Comparison of ENCODE assay signal across 14 cellular contexts in genomic region chr5:161549106-161549505, GRCh38. TPM values are rescaled to one million over a fixed set of nuclear protein-coding genes. Genes with fewer than 3 reads are reported as not detected.
DNase-seq lines count a peak whose midpoint lies in the region; ATAC-seq and TF ChIP-seq lines count a peak whose summit lies in the region.
"Had no signal": no experiment of that assay in that cellular context is flagged by ENCODE, and none has a peak within 500 bp of the region (broad histone marks: within the 10 kb centered on the region; RNA-seq: fewer than 3 reads in every experiment).

No MANE protein-coding gene starts in this region.

- H3K27ac Mint-ChIP-seq in progenitor cell of endocrine pancreas: peak overlapping the region; percentile 75

- 2 to 3% methylated on average over 15 of the region's 15 CpGs for WGBS in tibial nerve, 2 donors
- 2 to 3% (median 2%) methylated on average over 15 of the region's 15 CpGs for WGBS in psoas muscle, 3 donors

- intact Hi-C loops in psoas muscle (cut with DNase I): no loop called here

- H3K9me3 ChIP-seq in iPS-15b (ENCODE audit: control insufficient read depth, insufficient read depth, low read length) (no peaks in the 10 kb centered on the region), tibial nerve (peaks cover 0 to 3% (median 0%) of the 10 kb centered on the region in 4 donors), psoas muscle (no peaks in the 10 kb centered on the region)
- H3K9me3 ChIP-seq: prostate gland, SJCRH30, upper lobe of left lung had no signal

- no peak for TF ChIP-seq EP300 in tibial nerve (IDR thresholded peaks at IDR 0.05)

- no peak overlapping the region for H3K27ac ChIP-seq in tibial nerve
- H3K27ac ChIP-seq in psoas muscle: no peak overlapping the region
- H3K27ac ChIP-seq: prostate gland, SJCRH30, upper lobe of left lung had no signal

- DNase-seq in H7: no peak
- DNase-seq in amniotic epithelial cell (ENCODE audit: low read depth): peak; percentile 3
- no peak for DNase-seq in progenitor cell of endocrine pancreas (ENCODE audit: low spot score, unreplicated experiment)
- DNase-seq in tibial nerve (ENCODE audit: low spot score in 2 of 2): no peak
- DNase-seq in psoas muscle: no peak
- DNase-seq: activated CD4-positive, alpha-beta T cell treated with anti-CD3 and anti-CD28 coated beads for 1 hour; activated naive CD4-positive, alpha-beta T cell treated with Interleukin-2 at 50 U/mL for 16 hours; effector memory CD4-positive, alpha-beta T cell; NCI-H2081 treated with DMSO at 0.1 percent for 48 hours; SJCRH30 had no signal

- H3K36me3 ChIP-seq in H7 (replicated peaks; ENCODE audit: control insufficient read depth, insufficient read depth, low read length): no peaks in the 10 kb centered on the region
- no peaks in the 10 kb centered on the region for H3K36me3 ChIP-seq in iPS-15b (ENCODE audit: control insufficient read depth, insufficient read depth, low read length)
- no peaks in the 10 kb centered on the region for H3K36me3 ChIP-seq in tibial nerve
- H3K36me3 ChIP-seq in psoas muscle (ENCODE audit: insufficient read depth in 1 of 2, low read depth in 1 of 2): no peaks in the 10 kb centered on the region
- H3K36me3 ChIP-seq: prostate gland, SJCRH30, upper lobe of left lung had no signal

- peaks cover 8% of the 10 kb centered on the region for H3K4me1 Mint-ChIP-seq in progenitor cell of endocrine pancreas (ENCODE audit: low read depth)

- peak overlapping the region; percentile 88 for H3K4me3 Mint-ChIP-seq in progenitor cell of endocrine pancreas (ENCODE audit: low read depth)

- H3K4me1 ChIP-seq in iPS-15b (ENCODE audit: control insufficient read depth, insufficient read depth, low read length) (peaks cover 13% of the 10 kb centered on the region), tibial nerve (peaks cover 0 to 39% (median 8%) of the 10 kb centered on the region in 4 donors), psoas muscle (no peaks in the 10 kb centered on the region)
- H3K4me1 ChIP-seq: prostate gland, SJCRH30 had no signal

- no peak overlapping the region for H3K9ac ChIP-seq in iPS-15b (ENCODE audit: low read depth, low read length)

- no peak for TF ChIP-seq POLR2A in tibial nerve (IDR thresholded peaks at IDR 0.05)

- H3K4me3 ChIP-seq in H7 (ENCODE audit: insufficient read depth, low read depth, low read length): peak overlapping the region; percentile 58
- peak overlapping the region; percentile 71 for H3K4me3 ChIP-seq in iPS-15b (ENCODE audit: low read depth, low read length)
- H3K4me3 ChIP-seq in tibial nerve: peak overlapping the region in 1 of 4 donors; percentile 55
- H3K4me3 ChIP-seq in psoas muscle: no peak overlapping the region
- H3K4me3 ChIP-seq: prostate gland, SJCRH30 had no signal

- H3K27me3 ChIP-seq in H7 (ENCODE audit: control insufficient read depth, insufficient read depth, low read length) (peaks cover 54% of the 10 kb centered on the region), iPS-15b (ENCODE audit: control insufficient read depth, insufficient read depth, low read length) (peaks cover 58% of the 10 kb centered on the region), tibial nerve (peaks cover 2 to 48% of the 10 kb centered on the region in 2 donors), psoas muscle (ENCODE audit: insufficient read depth in 3 of 3, low read length in 2 of 3) (peaks cover 0 to 47% (median 17%) of the 10 kb centered on the region in 3 donors)
- H3K27me3 ChIP-seq: SJCRH30 had no signal

- TF ChIP-seq CTCF in progenitor cell of endocrine pancreas (IDR thresholded peaks at IDR 0.05; ENCODE audit: unreplicated experiment) (no peak), tibial nerve (IDR thresholded peaks at IDR 0.05) (no peak), psoas muscle (IDR thresholded peaks at IDR 0.05) (no peak)

- no peak for ATAC-seq in HG03439 (IDR thresholded peaks at IDR 0.05; ENCODE audit: unreplicated experiment)
- no peak for ATAC-seq in psoas muscle

- H3K27me3 Mint-ChIP-seq in progenitor cell of endocrine pancreas: peaks cover 40% of the 10 kb centered on the region

- H3K9me3 Mint-ChIP-seq in progenitor cell of endocrine pancreas (ENCODE audit: low read depth): peaks cover 10% of the 10 kb centered on the region

- H3K36me3 Mint-ChIP-seq in progenitor cell of endocrine pancreas (ENCODE audit: insufficient read depth): no peaks in the 10 kb centered on the region

RNA-seq across cellular contexts. Expression of gene GABRB2, which starts 2.6 kb away (rescaled TPM):
- total RNA-seq in H7 (2014; rRNA removed; shearing (Covaris generic)): 4.7 and 5.3 TPM in 2 replicates
- 3.5 and 3.8 TPM in 2 replicates for total RNA-seq in progenitor cell of endocrine pancreas
- 1 to 10 TPM in 3 of 4 donors, under 1 TPM in 1; 0.39 to 3.9 (median 3.0) TPM for total RNA-seq in tibial nerve
- total RNA-seq in psoas muscle: under 1 TPM; 0.05 to 0.36 (median 0.24) TPM
- under 1 TPM; 0.04 to 0.14 (median 0.06) TPM for polyA plus RNA-seq in psoas muscle
- total RNA-seq: SJCRH30 had no signal
